Comparison of ENCODE assay signal across 34 cellular contexts in the genomic region with DNA sequence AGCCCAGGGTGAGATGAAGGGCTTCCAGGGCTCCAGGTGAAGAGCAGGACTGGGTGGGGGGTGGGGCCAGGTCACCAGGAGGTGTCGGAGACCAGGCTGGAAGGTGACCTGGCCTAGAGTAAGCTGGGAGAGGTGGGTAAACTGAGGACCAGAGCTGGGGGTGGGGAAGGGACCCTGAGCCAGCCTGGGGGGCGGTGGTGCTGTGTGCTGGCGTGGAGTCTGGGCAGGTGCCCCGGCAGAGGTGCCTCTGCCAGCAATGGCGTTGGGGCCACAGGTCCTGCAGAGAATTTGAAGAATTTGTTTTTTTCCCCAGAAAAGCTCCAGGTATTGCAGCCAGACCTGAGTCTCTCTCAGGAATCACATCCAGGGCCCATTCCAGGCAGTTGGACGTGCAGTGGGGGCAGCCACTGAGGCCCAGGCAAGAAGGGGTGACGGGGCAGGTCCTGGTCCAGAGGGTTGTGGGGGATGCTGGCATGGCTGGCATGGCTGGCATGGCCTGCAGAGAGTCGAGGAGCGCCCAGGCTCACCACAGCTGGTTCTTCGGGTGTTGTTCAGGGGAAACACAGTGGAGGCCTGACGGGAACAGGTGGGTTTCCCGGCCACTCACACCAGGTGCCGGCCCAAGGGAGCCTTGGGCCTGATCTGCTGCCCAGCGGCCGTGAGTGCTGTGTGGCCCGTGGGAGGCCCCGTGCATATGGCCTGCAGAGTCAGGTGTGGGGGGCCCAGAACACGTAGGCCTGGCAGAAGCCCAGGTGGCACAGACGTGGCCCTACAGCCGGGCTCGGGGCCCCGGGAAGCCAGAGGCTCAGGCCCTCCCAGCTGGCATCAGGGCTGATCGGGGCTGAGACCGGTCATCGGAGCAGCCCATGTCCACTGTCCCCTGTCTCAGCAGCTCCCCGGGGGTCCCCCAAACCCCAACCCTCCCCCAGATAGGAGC. TPM values are rescaled to one million over a fixed set of nuclear protein-coding genes. Genes with fewer than 3 reads are reported as not detected.
DNase-seq lines count a peak whose midpoint lies in the region; ATAC-seq and TF ChIP-seq lines count a peak whose summit lies in the region.
"Had no signal": no experiment of that assay in that cellular context is flagged by ENCODE, and none has a peak within 500 bp of the region (broad histone marks: within the 10 kb centered on the region; RNA-seq: fewer than 3 reads in every experiment).

No MANE protein-coding gene starts in this region.

- peak overlapping the region; percentile 6 for H3K4ac ChIP-seq in neuronal stem cell (ENCODE audit: low read length)

- peak overlapping the region; percentile 83 for H2BK15ac ChIP-seq in neuronal stem cell (ENCODE audit: low read length)

- H2AFZ ChIP-seq in neuronal stem cell (ENCODE audit: low read length): no peak overlapping the region

- no peaks in the 10 kb centered on the region for H3K9me3 Mint-ChIP-seq in CD8-positive, alpha-beta T cell
- no peaks in the 10 kb centered on the region for H3K9me3 Mint-ChIP-seq in activated CD4-positive, alpha-beta memory T cell treated with anti-CD3 and anti-CD28 coated beads, Interleukin-2, amount 10 ng/mL, durations not matched to agents 7 days and 5 days

- no peaks in the 10 kb centered on the region for H3K36me3 Mint-ChIP-seq in CD8-positive, alpha-beta T cell
- no peaks in the 10 kb centered on the region for H3K36me3 Mint-ChIP-seq in activated CD4-positive, alpha-beta memory T cell treated with anti-CD3 and anti-CD28 coated beads, Interleukin-2, amount 10 ng/mL, durations not matched to agents 7 days and 5 days (ENCODE audit: low read depth)
- H3K36me3 Mint-ChIP-seq: activated naive CD8-positive, alpha-beta T cell had no signal

- ATAC-seq in Right ventricle myocardium superior (ENCODE audit: poor library complexity): no peak
- ATAC-seq in heart left ventricle: no peak
- no peak for ATAC-seq in aorta (ENCODE audit: low FRiP score)
- no peak for ATAC-seq in CD8-positive, alpha-beta T cell
- ATAC-seq: activated CD8-positive, alpha-beta T cell treated with anti-CD3 and anti-CD28 coated beads, Interleukin-2, amount 10 ng/mL, durations not matched to agents 7 days and 5 days; HCT116; left lung; stimulated activated naive CD8-positive, alpha-beta T cell treated with anti-CD3 and anti-CD28 coated beads, Interleukin-15, Interleukin-2, amounts not matched to agents 100 U/mL and 50 U/mL, for 24 hours had no signal

- no peak overlapping the region for H3K4me2 ChIP-seq in neuronal stem cell (ENCODE audit: insufficient read depth, low read length, poor library complexity, severe bottlenecking)
- H3K4me2 ChIP-seq: KMS-11 had no signal

- H3K4me1 ChIP-seq in heart left ventricle (peaks cover 0 to 3% (median 0%) of the 10 kb centered on the region in 12 donors), neuronal stem cell (ENCODE audit: control insufficient read depth in 2 of 2, insufficient read depth in 1 of 2, low read depth in 1 of 2, low read length in 2 of 2) (peaks cover 0 to 9% of the 10 kb centered on the region in 2 donors), aorta (ENCODE audit: control insufficient read depth in 1 of 2, insufficient read depth in 2 of 2, low read length in 2 of 2) (no peaks in the 10 kb centered on the region)
- no peaks in the 10 kb centered on the region for H3K4me1 ChIP-seq in CD8-positive, alpha-beta T cell (ENCODE audit: insufficient read depth, low read length)
- H3K4me1 ChIP-seq: testis had no signal

- POLR2A ChIA-PET in CD8-positive, alpha-beta T cell (lab: Charles Lee): no interaction called here
- POLR2A ChIA-PET in activated CD4-positive, alpha-beta memory T cell treated with anti-CD3 and anti-CD28 coated beads, Interleukin-2, amount 10 ng/mL, durations not matched to agents 7 days and 5 days (lab: Charles Lee): no interaction called here

- H3K27ac ChIP-seq in heart left ventricle (no peak overlapping the region), neuronal stem cell (replicated peaks; ENCODE audit: low read length) (no peak overlapping the region), aorta (ENCODE audit: low read depth in 1 of 2, low read length in 2 of 2) (no peak overlapping the region)
- no peak overlapping the region for H3K27ac ChIP-seq in CD8-positive, alpha-beta T cell (ENCODE audit: low read depth, low read length)
- H3K27ac ChIP-seq: cardiac muscle cell, coronary artery, KMS-11, left lung, neutrophil, testis had no signal

- peak overlapping the region; percentile 58 for H2BK12ac ChIP-seq in neuronal stem cell (ENCODE audit: low read length)

- H3K79me1 ChIP-seq in neuronal stem cell (ENCODE audit: low read depth, low read length): no peaks in the 10 kb centered on the region

- H3K27me3 ChIP-seq in heart left ventricle (peaks cover 0 to 24% (median 6%) of the 10 kb centered on the region in 9 donors), neuronal stem cell (ENCODE audit: control insufficient read depth in 3 of 3, insufficient read depth in 3 of 3, low read depth in 1 of 3, low read length in 3 of 3) (peaks cover 0 to 14% (median 0%) of the 10 kb centered on the region in 3 experiments), aorta (ENCODE audit: control insufficient read depth in 1 of 2, insufficient read depth in 2 of 2, low read length in 1 of 2) (no peaks in the 10 kb centered on the region)
- no peaks in the 10 kb centered on the region for H3K27me3 ChIP-seq in CD8-positive, alpha-beta T cell (ENCODE audit: insufficient read depth, low read length)
- H3K27me3 ChIP-seq: cardiac muscle cell, neutrophil, testis had no signal

- peaks cover 0 to 6% (median 0%) of the 10 kb centered on the region in 12 donors for H3K9me3 ChIP-seq in heart left ventricle
- H3K9me3 ChIP-seq in neuronal stem cell (replicated peaks in 1 of 2; ENCODE audit: control insufficient read depth in 2 of 2, insufficient read depth in 1 of 2, low read depth in 1 of 2, low read length in 2 of 2): peaks cover 0 to 3% of the 10 kb centered on the region in 2 donors
- H3K9me3 ChIP-seq in aorta (ENCODE audit: control insufficient read depth, low read length): no peaks in the 10 kb centered on the region
- no peaks in the 10 kb centered on the region for H3K9me3 ChIP-seq in CD8-positive, alpha-beta T cell (ENCODE audit: low read length)
- H3K9me3 ChIP-seq: neutrophil, testis had no signal

- DNase-seq in Right ventricle myocardium superior (peak; percentile 32), cardiac septum (ENCODE audit: low spot score) (no peak), heart left ventricle (peak in 3 of 5 donors; percentile 20 to 55 (median 29)), neuronal stem cell (ENCODE audit: low spot score) (no peak), aorta (peak; percentile 42 to 68), NCI-H146 treated with DMSO at 0.1 percent for 48 hours (lab: John Stamatoyannopoulos, UW; ENCODE audit: unreplicated experiment) (no peak)
- DNase-seq in CD8-positive, alpha-beta T cell: no peak
- no peak for DNase-seq in activated CD4-positive, alpha-beta memory T cell treated with anti-CD3 and anti-CD28 coated beads, Interleukin-2, amount 10 ng/mL, durations not matched to agents 7 days and 5 days
- DNase-seq: activated CD4-positive, alpha-beta T cell treated with anti-CD3 and anti-CD28 coated beads for 1 hour; activated CD8-positive, alpha-beta T cell treated with anti-CD3 and anti-CD28 coated beads, Interleukin-2, amount 10 ng/mL, durations not matched to agents 7 days and 5 days; activated effector memory CD4-positive, alpha-beta T cell treated with anti-CD3 and anti-CD28 coated beads, Interleukin-2, amount 50 U/mL, for 16 hours; AML-193; anterior cingulate cortex; DMS 273 treated with DMSO at 0.1 percent for 48 hours; effector CD8-positive, alpha-beta T cell; MM.1S; NCI-H1417 treated with DMSO at 0.1 percent for 48 hours; NCI-H2081; NCI-H69; SHP77 treated with DMSO at 0.1 percent for 48 hours; stimulated activated naive CD8-positive, alpha-beta T cell treated with anti-CD3 and anti-CD28 coated beads, Interleukin-15, Interleukin-2, amounts not matched to agents 100 U/mL and 50 U/mL, for 24 hours; SW 1271 had no signal

- H3K36me3 ChIP-seq in heart left ventricle (no peaks in the 10 kb centered on the region), neuronal stem cell (replicated peaks in 1 of 2; ENCODE audit: control insufficient read depth in 2 of 2, insufficient read depth in 2 of 2, low read length in 2 of 2) (no peaks in the 10 kb centered on the region), aorta (ENCODE audit: control insufficient read depth in 1 of 2, insufficient read depth in 2 of 2, low read length in 1 of 2) (no peaks in the 10 kb centered on the region)
- no peaks in the 10 kb centered on the region for H3K36me3 ChIP-seq in CD8-positive, alpha-beta T cell (ENCODE audit: insufficient read depth, low read length)
- H3K36me3 ChIP-seq: cardiac muscle cell, left lung, neutrophil had no signal

- H3K4me1 Mint-ChIP-seq in CD8-positive, alpha-beta T cell (ENCODE audit: low read depth): no peaks in the 10 kb centered on the region
- H3K4me1 Mint-ChIP-seq in activated CD4-positive, alpha-beta memory T cell treated with anti-CD3 and anti-CD28 coated beads, Interleukin-2, amount 10 ng/mL, durations not matched to agents 7 days and 5 days: no peaks in the 10 kb centered on the region

- H4K91ac ChIP-seq in neuronal stem cell (ENCODE audit: low read depth, low read length, poor library complexity): peak overlapping the region; percentile 92

- H2BK120ac ChIP-seq in neuronal stem cell (ENCODE audit: low read depth, low read length): no peak overlapping the region

- no peak overlapping the region for H4K8ac ChIP-seq in neuronal stem cell (ENCODE audit: low read depth, low read length)

- H3K27ac Mint-ChIP-seq in CD8-positive, alpha-beta T cell: no peak overlapping the region
- no peak overlapping the region for H3K27ac Mint-ChIP-seq in activated CD4-positive, alpha-beta memory T cell treated with anti-CD3 and anti-CD28 coated beads, Interleukin-2, amount 10 ng/mL, durations not matched to agents 7 days and 5 days
- H3K27ac Mint-ChIP-seq: activated CD8-positive, alpha-beta T cell treated with anti-CD3 and anti-CD28 coated beads, Interleukin-2, amount 10 ng/mL, durations not matched to agents 7 days and 5 days; activated naive CD8-positive, alpha-beta T cell had no signal

- H3K23ac ChIP-seq in neuronal stem cell (ENCODE audit: low read depth, low read length, poor library complexity): no peak overlapping the region

- intact Hi-C loops in Right ventricle myocardium superior (cut with DNase I) (no loop called here), cardiac septum (cut with DNase I) (no loop called here), heart left ventricle (cut with DNase I) (no loop called here), aorta (cut with DNase I) (no loop called here)
- intact Hi-C loops in CD8-positive, alpha-beta T cell (cut with DNase I, micrococcal nuclease): no loop called here

- H3K4me3 ChIP-seq in heart left ventricle: no peak overlapping the region
- H3K4me3 ChIP-seq in neuronal stem cell (ENCODE audit: low read length in 2 of 2): no peak overlapping the region
- H3K4me3 ChIP-seq in aorta (ENCODE audit: low read length in 2 of 2): no peak overlapping the region
- no peak overlapping the region for H3K4me3 ChIP-seq in CD8-positive, alpha-beta T cell (ENCODE audit: low read depth, low read length)
- H3K4me3 ChIP-seq: cardiac muscle cell, coronary artery, left lung, testis had no signal

- TF ChIP-seq CTCF in heart left ventricle (IDR thresholded peaks at IDR 0.05): no peak
- TF ChIP-seq CTCF in CD8-positive, alpha-beta T cell (IDR thresholded peaks at IDR 0.05): no peak

- H2AK5ac ChIP-seq in neuronal stem cell (ENCODE audit: low read depth, low read length): peak overlapping the region; percentile 52

- WGBS in heart left ventricle, 4 donors: 90 to 95% (median 90%) methylated on average over 14 to 26 of the region's 26 CpGs
- no CpG with 5 or more reads among the region's 26 CpGs for WGBS in neuronal stem cell (ENCODE audit: extremely low coverage in 2 of 2, insufficient read length in 2 of 2, insufficient replicate concordance in 1 of 2), 2 donors
- 87 to 88% methylated on average over 26 of the region's 26 CpGs for WGBS in aorta, 2 donors

- H3K14ac ChIP-seq in neuronal stem cell (ENCODE audit: low read length): peak overlapping the region; percentile 47

- no peak overlapping the region for H3K9ac ChIP-seq in neuronal stem cell (ENCODE audit: low read depth, low read length, poor library complexity)
- H3K9ac ChIP-seq: KMS-11 had no signal

- TF ChIP-seq POLR2A in heart left ventricle (IDR thresholded peaks at IDR 0.05): no peak

- H3K4me3 Mint-ChIP-seq in CD8-positive, alpha-beta T cell: no peak overlapping the region
- H3K4me3 Mint-ChIP-seq in activated CD4-positive, alpha-beta memory T cell treated with anti-CD3 and anti-CD28 coated beads, Interleukin-2, amount 10 ng/mL, durations not matched to agents 7 days and 5 days: no peak overlapping the region
- H3K4me3 Mint-ChIP-seq: activated CD8-positive, alpha-beta T cell treated with anti-CD3 and anti-CD28 coated beads, Interleukin-2, amount 10 ng/mL, durations not matched to agents 7 days and 5 days; activated naive CD8-positive, alpha-beta T cell had no signal

- peak overlapping the region; percentile 80 for H3K18ac ChIP-seq in neuronal stem cell (ENCODE audit: low read length)

- CTCF ChIA-PET in CD8-positive, alpha-beta T cell (lab: Charles Lee): interaction anchor here (2.5 kb wide), 1 partner anchor 8 kb away, joined by 12 read pairs; no protein-coding TSS in a partner anchor
- CTCF ChIA-PET in activated CD4-positive, alpha-beta memory T cell treated with anti-CD3 and anti-CD28 coated beads, Interleukin-2, amount 10 ng/mL, durations not matched to agents 7 days and 5 days (lab: Charles Lee): no interaction called here

- H3K27me3 Mint-ChIP-seq in CD8-positive, alpha-beta T cell (ENCODE audit: low read depth): peaks cover 9% of the 10 kb centered on the region
- H3K27me3 Mint-ChIP-seq in activated CD4-positive, alpha-beta memory T cell treated with anti-CD3 and anti-CD28 coated beads, Interleukin-2, amount 10 ng/mL, durations not matched to agents 7 days and 5 days: peaks cover 9% of the 10 kb centered on the region

- no peak overlapping the region for H2BK5ac ChIP-seq in neuronal stem cell (ENCODE audit: low read length)

RNA-seq across cellular contexts. Expression of a gene that starts 6.4 kb away (rescaled TPM):
- total RNA-seq in Right ventricle myocardium superior (not detected), cardiac septum (not detected), heart left ventricle (not detected), aorta (not detected)
- polyA plus RNA-seq in heart left ventricle (under 1 TPM; 0.04 to 0.06 TPM), aorta (under 1 TPM; under 0.01 to 0.49 TPM)
- not detected for polyA plus RNA-seq in neuronal stem cell (2013, experiment 1 of 2)
- not detected for polyA plus RNA-seq in neuronal stem cell (2013, experiment 2 of 2)
- not detected for total RNA-seq in CD8-positive, alpha-beta T cell
- total RNA-seq in activated CD4-positive, alpha-beta memory T cell treated with anti-CD3 and anti-CD28 coated beads, Interleukin-2, amount 10 ng/mL, durations not matched to agents 7 days and 5 days: not detected
- total RNA-seq: A673; activated CD8-positive, alpha-beta T cell treated with anti-CD3 and anti-CD28 coated beads, Interleukin-2, amount 10 ng/mL, durations not matched to agents 7 days and 5 days; cardiac muscle cell; epithelial cell of proximal tubule; glomerular endothelial cell; left lung; myocyte had no signal
- polyA plus RNA-seq: cardiac muscle cell had no signal

RNA-seq across cellular contexts. Expression of a gene that starts 31.8 kb away (rescaled TPM):
- total RNA-seq in Right ventricle myocardium superior: not detected
- total RNA-seq in cardiac septum: 0.03 TPM
- under 1 TPM in 1 of 9 donors, not detected in 8; 0.07 TPM for total RNA-seq in heart left ventricle
- polyA plus RNA-seq in heart left ventricle: under 1 TPM in 1 of 2 donors, not detected in 1; 0.01 TPM
- polyA plus RNA-seq in neuronal stem cell (2013, experiment 1 of 2): not detected
- under 0.01 TPM for polyA plus RNA-seq in neuronal stem cell (2013, experiment 2 of 2)
- under 1 TPM; 0.06 to 0.10 TPM for total RNA-seq in aorta
- 10 to 100 TPM in 1 of 2 donors, under 1 TPM in 1; 0.08 to 11.8 TPM for polyA plus RNA-seq in aorta
- not detected for total RNA-seq in CD8-positive, alpha-beta T cell
- not detected for total RNA-seq in activated CD4-positive, alpha-beta memory T cell treated with anti-CD3 and anti-CD28 coated beads, Interleukin-2, amount 10 ng/mL, durations not matched to agents 7 days and 5 days
- total RNA-seq: A673; activated CD8-positive, alpha-beta T cell treated with anti-CD3 and anti-CD28 coated beads, Interleukin-2, amount 10 ng/mL, durations not matched to agents 7 days and 5 days; epithelial cell of proximal tubule; glomerular endothelial cell; left lung; myocyte had no signal
- polyA plus RNA-seq: cardiac muscle cell had no signal

Comparison
In these comparisons a context has a peak if more than half of its experiments do, and no peak if none do; other contexts are left out.
1. DNase-seq: peak in Right ventricle myocardium superior (single experiment), heart left ventricle (3 of 5) and aorta (2 of 2); none in cardiac septum (single experiment), neuronal stem cell (single experiment), CD8-positive, alpha-beta T cell (0 of 7), activated CD4-positive, alpha-beta memory T cell treated with anti-CD3 and anti-CD28 coated beads, Interleukin-2, amount 10 ng/mL, durations not matched to agents 7 days and 5 days (single experiment) and NCI-H146 treated with DMSO at 0.1 percent for 48 hours (single experiment).